Comparison of ENCODE assay signal across 10 cellular contexts in the genomic region with DNA sequence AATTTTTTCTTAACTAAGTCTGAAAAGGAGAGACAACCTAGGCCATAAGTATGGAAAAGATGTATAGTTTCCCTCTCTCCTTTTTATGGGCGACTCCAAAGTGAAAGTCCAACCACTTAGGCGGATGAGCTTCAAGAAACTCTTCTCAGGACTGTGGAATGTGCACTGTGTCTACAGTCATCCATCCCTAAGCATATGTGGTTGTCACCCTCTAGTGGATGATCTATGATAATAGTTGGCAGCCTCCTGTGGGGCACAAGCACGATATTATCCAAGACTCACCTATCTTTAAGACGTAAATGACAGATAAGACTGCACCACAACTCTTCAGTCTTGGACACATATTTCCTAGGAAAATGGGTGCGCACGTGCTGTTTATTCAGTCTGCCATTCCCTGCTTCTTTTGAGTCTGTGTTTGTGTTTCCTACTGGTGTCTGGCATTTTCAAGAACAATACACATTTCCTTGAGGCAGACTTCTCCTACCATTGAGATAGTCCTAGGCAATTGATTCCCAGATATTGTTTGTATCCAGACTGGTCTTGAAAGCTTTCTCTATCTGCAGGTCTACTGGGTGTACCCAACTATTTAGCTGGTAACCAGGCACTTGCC.
A peak's percentile ranks its signal among the peaks of the same experiment; 100 is the strongest.
DNase-seq lines count a peak whose midpoint lies in the region; ATAC-seq and TF ChIP-seq lines count a peak whose summit lies in the region.
"Had no signal": no experiment of that assay in that cellular context is flagged by ENCODE, and none has a peak within 500 bp of the region (broad histone marks: within the 10 kb centered on the region; RNA-seq: fewer than 3 reads in every experiment).

No MANE protein-coding gene starts in this region.

- peak; percentile 16 for DNase-seq in DMS79 treated with DMSO at 0.1 percent for 48 hours (lab: John Stamatoyannopoulos, UW)
- DNase-seq in DMS79 (lab: John Stamatoyannopoulos, UW) = no peak
- DNase-seq in H7 = peak; percentile 61
- DNase-seq in MV-4-11 (lab: John Stamatoyannopoulos, UW) = peak; percentile 31
- peak; percentile 42 for DNase-seq in T1000 (lab: John Stamatoyannopoulos, UW)
- DNase-seq in foreskin keratinocyte = peak; percentile 59 to 78
- no peak for DNase-seq in osteocyte (ENCODE audit: extremely low spot score, unreplicated experiment)

- H3K27me3 Mint-ChIP-seq in osteocyte (ENCODE audit: unreplicated experiment) = peaks cover 16% of the 10 kb centered on the region

- H3K4me3 ChIP-seq in H7 (ENCODE audit: insufficient read depth, low read depth, low read length) = no peak overlapping the region

- H3K9me3 Mint-ChIP-seq in osteocyte (ENCODE audit: unreplicated experiment) = no peaks in the 10 kb centered on the region
- H3K9me3 Mint-ChIP-seq: activated naive CD4-positive, alpha-beta T cell treated with anti-CD3 and anti-CD28 coated beads, Interleukin-2, amount 50 U/mL, for 72 hours had no signal

- H3K36me3 Mint-ChIP-seq in osteocyte (ENCODE audit: unreplicated experiment) = no peaks in the 10 kb centered on the region

- H3K36me3 ChIP-seq in H7 (replicated peaks; ENCODE audit: control insufficient read depth, insufficient read depth, low read length) = no peaks in the 10 kb centered on the region

- no peak overlapping the region for H3K4me3 Mint-ChIP-seq in osteocyte (ENCODE audit: unreplicated experiment)
- H3K4me3 Mint-ChIP-seq: B cell had no signal

- peak; percentile 85 for ATAC-seq in foreskin keratinocyte
- no peak for ATAC-seq in GM19023 (IDR thresholded peaks at IDR 0.05; ENCODE audit: unreplicated experiment)

- H3K4me1 ChIP-seq in foreskin keratinocyte = peaks cover 3% of the 10 kb centered on the region

- peak; percentile 97 for TF ChIP-seq CTCF in foreskin keratinocyte (conservative IDR thresholded peaks at IDR 0.05)
- peak; percentile 91 for TF ChIP-seq CTCF in osteocyte (IDR thresholded peaks at IDR 0.05)

- H3K27ac Mint-ChIP-seq in osteocyte (ENCODE audit: unreplicated experiment) = no peak overlapping the region
- H3K27ac Mint-ChIP-seq: activated naive CD4-positive, alpha-beta T cell treated with anti-CD3 and anti-CD28 coated beads, Interleukin-2, amount 50 U/mL, for 72 hours; B cell had no signal

- H3K4me1 Mint-ChIP-seq in osteocyte (ENCODE audit: unreplicated experiment) = peaks cover 10% of the 10 kb centered on the region

- H3K27ac ChIP-seq in foreskin keratinocyte = peak overlapping the region; percentile 15

- H3K27me3 ChIP-seq in H7 (ENCODE audit: control insufficient read depth, insufficient read depth, low read length) = peaks cover 27% of the 10 kb centered on the region
- peaks cover 48% of the 10 kb centered on the region for H3K27me3 ChIP-seq in foreskin keratinocyte

Comparison
In these comparisons a context has a peak if more than half of its experiments do, and no peak if none do; other contexts are left out.
1. DNase-seq: peak in DMS79 treated with DMSO at 0.1 percent for 48 hours (single experiment), H7 (single experiment), MV-4-11 (single experiment), T1000 (single experiment) and foreskin keratinocyte (2 of 2); none in DMS79 (single experiment) and osteocyte (single experiment).